In genomic region chr14:71319646-71320045, GRCh38 we compare ENCODE assay signal across 8 cellular contexts. TPM values are rescaled to one million over a fixed set of nuclear protein-coding genes. Genes with fewer than 3 reads are reported as not detected.
DNase-seq lines count a peak whose midpoint lies in the region; ATAC-seq and TF ChIP-seq lines count a peak whose summit lies in the region.

No MANE protein-coding gene starts in this region.

- H3K4me1 Mint-ChIP-seq in stimulated activated naive CD8-positive, alpha-beta T cell treated with anti-CD3 and anti-CD28 coated beads, Interleukin-15, amount 100 ng/mL, for 72 hours, result peaks cover 32% of the 10 kb centered on the region

- TF ChIP-seq POLR2A in NB4 (IDR thresholded peaks at IDR 0.05; ENCODE audit: extremely low read depth, insufficient read length), result no peak

- WGBS in heart right ventricle, 2 donors, result 21 to 25% methylated on average over 5 of the region's 5 CpGs

- no peak for DNase-seq in heart right ventricle
- no peak for DNase-seq in Right ventricle myocardium inferior (ENCODE audit: missing footprints)
- DNase-seq in NB4 (ENCODE audit: low read depth), result peak; percentile 24
- no peak for DNase-seq in ascending aorta (ENCODE audit: low spot score in 2 of 2)
- DNase-seq in iris pigment epithelial cell (ENCODE audit: low read depth), result peak; percentile 38
- no peak for DNase-seq in stimulated activated naive CD8-positive, alpha-beta T cell treated with anti-CD3 and anti-CD28 coated beads, Interleukin-15, amount 100 ng/mL, for 72 hours
- no peak for DNase-seq in NCI-H226

- peak overlapping the region in 7 of 10 donors; percentile 88 to 97 (median 95) for H3K27ac ChIP-seq in heart right ventricle
- H3K27ac ChIP-seq in ascending aorta, result peak overlapping the region; percentile 94 to 99

- intact Hi-C loops in heart right ventricle (cut with DNase I) (loop anchor here in 8 of 10 donors (2.0 to 10.0 kb wide), 7 partner anchors 165 to 438 kb away; no protein-coding TSS in a partner anchor), Right ventricle myocardium inferior (cut with DNase I) (loop anchor here (5.0 kb wide), 1 partner anchor 182 kb away; no protein-coding TSS in a partner anchor), ascending aorta (cut with DNase I) (loop anchor here (1.0 to 5.0 kb wide), 6 partner anchors 36 to 392 kb away; no protein-coding TSS in a partner anchor)

- ATAC-seq in heart right ventricle, result peak in 3 of 8 donors; percentile 0 to 1 (median 0)
- no peak for ATAC-seq in Right ventricle myocardium inferior
- no peak for ATAC-seq in stimulated activated naive CD8-positive, alpha-beta T cell treated with anti-CD3 and anti-CD28 coated beads, Interleukin-15, amount 100 ng/mL, for 72 hours
- no peak for ATAC-seq in GM21360 (IDR thresholded peaks at IDR 0.05; ENCODE audit: unreplicated experiment)

- H3K36me3 ChIP-seq in heart right ventricle, result no peaks in the 10 kb centered on the region
- H3K36me3 ChIP-seq in ascending aorta, result no peaks in the 10 kb centered on the region

- H3K27me3 ChIP-seq in heart right ventricle (no peaks in the 10 kb centered on the region), ascending aorta (no peaks in the 10 kb centered on the region)

- peaks cover 0 to 47% (median 21%) of the 10 kb centered on the region in 9 donors for H3K4me1 ChIP-seq in heart right ventricle
- H3K4me1 ChIP-seq in ascending aorta, result peaks cover 0 to 8% of the 10 kb centered on the region in 2 donors

- peak overlapping the region; percentile 89 to 96 for H3K4me3 Mint-ChIP-seq in stimulated activated naive CD8-positive, alpha-beta T cell treated with anti-CD3 and anti-CD28 coated beads, Interleukin-15, amount 100 ng/mL, for 72 hours

- TF ChIP-seq CTCF in heart right ventricle (IDR thresholded peaks at IDR 0.05) (no peak), NB4 (IDR thresholded peaks at IDR 0.05; ENCODE audit: low read depth, low read length) (no peak), ascending aorta (IDR thresholded peaks at IDR 0.05) (no peak)

- no peaks in the 10 kb centered on the region for H3K9me3 ChIP-seq in heart right ventricle
- no peaks in the 10 kb centered on the region for H3K9me3 ChIP-seq in ascending aorta

- no peaks in the 10 kb centered on the region for H3K27me3 Mint-ChIP-seq in stimulated activated naive CD8-positive, alpha-beta T cell treated with anti-CD3 and anti-CD28 coated beads, Interleukin-15, amount 100 ng/mL, for 72 hours

- H3K27ac Mint-ChIP-seq in stimulated activated naive CD8-positive, alpha-beta T cell treated with anti-CD3 and anti-CD28 coated beads, Interleukin-15, amount 100 ng/mL, for 72 hours, result peak overlapping the region; percentile 86 to 92

- H3K4me3 ChIP-seq in heart right ventricle, result peak overlapping the region in 9 of 10 donors; percentile 79 to 99 (median 94)
- H3K4me3 ChIP-seq in NB4 (ENCODE audit: low read depth, low read length), result peak overlapping the region; percentile 63
- peak overlapping the region; percentile 87 to 95 for H3K4me3 ChIP-seq in ascending aorta

- H3K9me3 Mint-ChIP-seq in stimulated activated naive CD8-positive, alpha-beta T cell treated with anti-CD3 and anti-CD28 coated beads, Interleukin-15, amount 100 ng/mL, for 72 hours, result peaks cover 0 to 5% of the 10 kb centered on the region in 2 donors

RNA-seq across cellular contexts. Expression of gene SIPA1L1, which starts 0.6 kb away (rescaled TPM):
- total RNA-seq in heart right ventricle (10 to 100 TPM in 1 of 10 donors, 1 to 10 TPM in 9; 5.7 to 18.0 (median 8.4) TPM), Right ventricle myocardium inferior (6.8 TPM), ascending aorta (12.6 TPM)
- 1 to 10 TPM; 4.3 to 4.9 TPM for polyA plus RNA-seq in heart right ventricle

Comparison
In these comparisons a context has a peak if more than half of its experiments do, and no peak if none do; other contexts are left out.
1. DNase-seq: peak in NB4 (single experiment) and iris pigment epithelial cell (single experiment); none in heart right ventricle (0 of 2), Right ventricle myocardium inferior (single experiment), ascending aorta (0 of 2), stimulated activated naive CD8-positive, alpha-beta T cell treated with anti-CD3 and anti-CD28 coated beads, Interleukin-15, amount 100 ng/mL, for 72 hours (0 of 2) and NCI-H226 (single experiment).
2. Peak in every context shown above with its lines, with median percentiles within 50 percentile points of each other: H3K4me3 ChIP-seq.